Comparison of ENCODE assay signal across 1 cellular context in the genomic region with DNA sequence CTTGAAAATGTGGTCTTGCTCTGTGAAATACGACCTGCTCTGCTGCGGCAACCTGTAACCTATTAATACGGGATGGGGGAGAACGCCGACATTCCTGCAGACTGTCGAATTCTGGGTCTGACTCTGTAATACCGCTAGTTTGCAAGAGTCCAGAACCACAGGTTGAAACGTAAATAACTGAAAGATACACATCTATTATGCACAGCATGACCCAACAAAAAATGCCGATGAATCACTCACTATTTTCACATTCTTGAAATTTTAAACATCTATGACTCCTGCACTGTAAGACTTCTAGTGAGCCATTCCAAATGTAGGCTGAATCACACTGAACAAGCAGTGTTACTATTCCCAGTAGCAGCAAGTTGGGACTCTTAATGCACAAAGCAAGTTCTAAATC.
TF ChIP-seq lines count a peak whose summit lies in the region.

No MANE protein-coding gene starts in this region.

TF ChIP-seq in GM23338, 12 proteins besides CTCF, POLR2A, EP300 and RAD21 (continued from another document):
- TF ChIP-seq JUNB (IDR thresholded peaks at IDR 0.05; ENCODE audit: unreplicated experiment) = no peak
- TF ChIP-seq EZH2phosphoT487 (IDR thresholded peaks at IDR 0.05; ENCODE audit: unreplicated experiment) = no peak
- TF ChIP-seq, protein P1, sequence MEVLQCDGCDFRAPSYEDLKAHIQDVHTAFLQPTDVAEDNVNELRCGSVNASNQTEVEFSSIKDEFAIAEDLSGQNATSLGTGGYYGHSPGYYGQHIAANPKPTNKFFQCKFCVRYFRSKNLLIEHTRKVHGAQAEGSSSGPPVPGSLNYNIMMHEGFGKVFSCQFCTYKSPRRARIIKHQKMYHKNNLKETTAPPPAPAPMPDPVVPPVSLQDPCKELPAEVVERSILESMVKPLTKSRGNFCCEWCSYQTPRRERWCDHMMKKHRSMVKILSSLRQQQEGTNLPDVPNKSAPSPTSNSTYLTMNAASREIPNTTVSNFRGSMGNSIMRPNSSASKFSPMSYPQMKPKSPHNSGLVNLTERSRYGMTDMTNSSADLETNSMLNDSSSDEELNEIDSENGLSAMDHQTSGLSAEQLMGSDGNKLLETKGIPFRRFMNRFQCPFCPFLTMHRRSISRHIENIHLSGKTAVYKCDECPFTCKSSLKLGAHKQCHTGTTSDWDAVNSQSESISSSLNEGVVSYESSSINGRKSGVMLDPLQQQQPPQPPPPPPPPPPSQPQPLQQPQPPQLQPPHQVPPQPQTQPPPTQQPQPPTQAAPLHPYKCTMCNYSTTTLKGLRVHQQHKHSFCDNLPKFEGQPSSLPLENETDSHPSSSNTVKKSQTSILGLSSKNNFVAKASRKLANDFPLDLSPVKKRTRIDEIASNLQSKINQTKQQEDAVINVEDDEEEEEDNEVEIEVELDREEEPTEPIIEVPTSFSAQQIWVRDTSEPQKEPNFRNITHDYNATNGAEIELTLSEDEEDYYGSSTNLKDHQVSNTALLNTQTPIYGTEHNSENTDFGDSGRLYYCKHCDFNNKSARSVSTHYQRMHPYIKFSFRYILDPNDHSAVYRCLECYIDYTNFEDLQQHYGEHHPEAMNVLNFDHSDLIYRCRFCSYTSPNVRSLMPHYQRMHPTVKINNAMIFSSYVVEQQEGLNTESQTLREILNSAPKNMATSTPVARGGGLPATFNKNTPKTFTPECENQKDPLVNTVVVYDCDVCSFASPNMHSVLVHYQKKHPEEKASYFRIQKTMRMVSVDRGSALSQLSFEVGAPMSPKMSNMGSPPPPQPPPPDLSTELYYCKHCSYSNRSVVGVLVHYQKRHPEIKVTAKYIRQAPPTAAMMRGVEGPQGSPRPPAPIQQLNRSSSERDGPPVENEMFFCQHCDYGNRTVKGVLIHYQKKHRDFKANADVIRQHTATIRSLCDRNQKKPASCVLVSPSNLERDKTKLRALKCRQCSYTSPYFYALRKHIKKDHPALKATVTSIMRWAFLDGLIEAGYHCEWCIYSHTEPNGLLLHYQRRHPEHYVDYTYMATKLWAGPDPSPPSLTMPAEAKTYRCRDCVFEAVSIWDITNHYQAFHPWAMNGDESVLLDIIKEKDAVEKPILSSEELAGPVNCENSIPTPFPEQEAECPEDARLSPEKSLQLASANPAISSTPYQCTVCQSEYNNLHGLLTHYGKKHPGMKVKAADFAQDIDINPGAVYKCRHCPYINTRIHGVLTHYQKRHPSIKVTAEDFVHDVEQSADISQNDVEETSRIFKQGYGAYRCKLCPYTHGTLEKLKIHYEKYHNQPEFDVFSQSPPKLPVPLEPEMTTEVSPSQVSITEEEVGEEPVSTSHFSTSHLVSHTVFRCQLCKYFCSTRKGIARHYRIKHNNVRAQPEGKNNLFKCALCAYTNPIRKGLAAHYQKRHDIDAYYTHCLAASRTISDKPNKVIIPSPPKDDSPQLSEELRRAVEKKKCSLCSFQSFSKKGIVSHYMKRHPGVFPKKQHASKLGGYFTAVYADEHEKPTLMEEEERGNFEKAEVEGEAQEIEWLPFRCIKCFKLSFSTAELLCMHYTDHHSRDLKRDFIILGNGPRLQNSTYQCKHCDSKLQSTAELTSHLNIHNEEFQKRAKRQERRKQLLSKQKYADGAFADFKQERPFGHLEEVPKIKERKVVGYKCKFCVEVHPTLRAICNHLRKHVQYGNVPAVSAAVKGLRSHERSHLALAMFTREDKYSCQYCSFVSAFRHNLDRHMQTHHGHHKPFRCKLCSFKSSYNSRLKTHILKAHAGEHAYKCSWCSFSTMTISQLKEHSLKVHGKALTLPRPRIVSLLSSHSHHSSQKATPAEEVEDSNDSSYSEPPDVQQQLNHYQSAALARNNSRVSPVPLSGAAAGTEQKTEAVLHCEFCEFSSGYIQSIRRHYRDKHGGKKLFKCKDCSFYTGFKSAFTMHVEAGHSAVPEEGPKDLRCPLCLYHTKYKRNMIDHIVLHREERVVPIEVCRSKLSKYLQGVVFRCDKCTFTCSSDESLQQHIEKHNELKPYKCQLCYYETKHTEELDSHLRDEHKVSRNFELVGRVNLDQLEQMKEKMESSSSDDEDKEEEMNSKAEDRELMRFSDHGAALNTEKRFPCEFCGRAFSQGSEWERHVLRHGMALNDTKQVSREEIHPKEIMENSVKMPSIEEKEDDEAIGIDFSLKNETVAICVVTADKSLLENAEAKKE (CRISPR knock-in tag; IDR thresholded peaks at IDR 0.05) = no peak
- no peak for TF ChIP-seq POLR2AphosphoS5 (IDR thresholded peaks at IDR 0.05; ENCODE audit: low read depth)
- TF ChIP-seq CREB1 (CRISPR knock-in tag; IDR thresholded peaks at IDR 0.05; ENCODE audit: low read depth) = no peak
- TF ChIP-seq ZNF331 (CRISPR knock-in tag; IDR thresholded peaks at IDR 0.05; ENCODE audit: low read depth) = no peak
- TF ChIP-seq ZNF114 (CRISPR knock-in tag; IDR thresholded peaks at IDR 0.05) = no peak
- TF ChIP-seq NANOG (IDR thresholded peaks at IDR 0.05; ENCODE audit: borderline replicate concordance) = no peak
